ENCODE assay signal across 13 cellular contexts in genomic region chr7:131653418-131654248, GRCh38.
DNase-seq lines count a peak whose midpoint lies in the region; ATAC-seq, FAIRE-seq and TF ChIP-seq lines count a peak whose summit lies in the region.
"Had no signal": no experiment of that assay in that cellular context is flagged by ENCODE, and none has a peak within 500 bp of the region (broad histone marks: within the 10 kb centered on the region; RNA-seq: fewer than 3 reads in every experiment).

No MANE protein-coding gene starts in this region.

- H3K27ac ChIP-seq in K562 (ENCODE audit: extremely low read depth, low read depth, low read length), result no peak overlapping the region
- H3K27ac ChIP-seq: stomach had no signal

- TF ChIP-seq CTCF in K562 (IDR thresholded peaks at IDR 0.05 in 2 of 3, conservative IDR thresholded peaks at IDR 0.05 in 1 of 3; ENCODE audit: insufficient read depth in 2 of 3, low read depth in 1 of 3, low read length in 3 of 3) (no peak), omental fat pad (IDR thresholded peaks at IDR 0.05) (no peak)

- in situ Hi-C loops in K562 (cut with MboI), result loop anchor here (10.0 kb wide), 2 partner anchors 149 to 769 kb away; no protein-coding TSS in a partner anchor

- H3K9me1 ChIP-seq in K562 (ENCODE audit: control insufficient read depth, insufficient read depth, low read length), result no peaks in the 10 kb centered on the region

- TF ChIP-seq POLR2A in K562 (conservative IDR thresholded peaks at IDR 0.05), result no peak

- intact Hi-C loops in K562 (cut with micrococcal nuclease), result loop anchor here (1.0 kb wide), 2 partner anchors 108 to 145 kb away; no protein-coding TSS in a partner anchor

- FAIRE-seq in K562 (lab: Jason Lieb, UNC), result no peak
- FAIRE-seq in frontal cortex (lab: Jason Lieb, UNC), result no peak

- no peak for TF ChIP-seq RAD21 in K562 (CRISPR knock-in tag; conservative IDR thresholded peaks at IDR 0.05 in 1 of 2, IDR thresholded peaks at IDR 0.05 in 1 of 2)

- peaks cover 4% of the 10 kb centered on the region; the same call in 1 of the 2 replicates for H4K20me1 ChIP-seq in K562 (replicated peaks; ENCODE audit: control insufficient read depth, insufficient read depth, low read length)

- ATAC-seq in K562 (no peak), omental fat pad (ENCODE audit: low FRiP score) (peak; percentile 53)

- DNase-seq in DMS79 treated with DMSO at 0.1 percent for 48 hours (lab: John Stamatoyannopoulos, UW) (peak; percentile 28), DMS79 (lab: John Stamatoyannopoulos, UW) (no peak), HT1080 (ENCODE audit: low read depth) (peak; percentile 81), K562 (ENCODE audit: extremely low read depth in 1 of 4, low spot score in 3 of 4) (no peak), omental fat pad (ENCODE audit: low spot score) (no peak), frontal cortex (ENCODE audit: low spot score in 2 of 2) (no peak), AML-193 (lab: John Stamatoyannopoulos, UW) (no peak)
- DNase-seq in stimulated activated CD4-positive, alpha-beta T cell treated with anti-CD3 and anti-CD28 coated beads, Interleukin-15, amount 100 ng/mL, for 24 hours, result no peak
- DNase-seq: 8988T; activated CD8-positive, alpha-beta T cell treated with anti-CD3 and anti-CD28 coated beads, Interleukin-2, amount 10 ng/mL, durations not matched to agents 7 days and 5 days; activated naive CD4-positive, alpha-beta T cell treated with anti-CD3 and anti-CD28 coated beads, Interleukin-2, amount 10 ng/mL, durations not matched to agents 7 days and 5 days; cortex of kidney; stomach had no signal

- no TSS peak for BruUV-seq in K562 (replicated peaks; lab: Mats Ljungman, UMichigan)

- no peak for TF ChIP-seq EP300 in K562 (IDR thresholded peaks at IDR 0.05; ENCODE audit: low read length)

- no peaks in the 10 kb centered on the region for H3K36me3 ChIP-seq in K562 (ENCODE audit: control insufficient read depth, insufficient read depth, low read length)
- H3K36me3 ChIP-seq: stomach had no signal

- no peaks in the 10 kb centered on the region for H3K9me3 ChIP-seq in K562 (replicated peaks; ENCODE audit: control insufficient read depth, insufficient read depth, low read depth, low read length)
- H3K9me3 ChIP-seq: stomach had no signal

- H3K4me1 ChIP-seq in K562 (replicated peaks in 1 of 2; ENCODE audit: control insufficient read depth in 2 of 2, insufficient read depth in 2 of 2, low read length in 2 of 2), result no peaks in the 10 kb centered on the region
- H3K4me1 ChIP-seq: stomach had no signal

- H2AFZ ChIP-seq in K562 (ENCODE audit: low read depth, low read length), result no peak overlapping the region

- H3K79me2 ChIP-seq in K562 (ENCODE audit: control insufficient read depth, insufficient read depth, low read length), result no peaks in the 10 kb centered on the region

- WGBS in K562 (ENCODE audit: insufficient coverage, low coverage, missing lambda C conversion rate), result 2% methylated on average over 12 of the region's 12 CpGs

- no peak overlapping the region for H3K4me2 ChIP-seq in K562 (ENCODE audit: insufficient read depth, low read length)

- H3K9ac ChIP-seq in K562 (ENCODE audit: insufficient read depth in 1 of 2, low read depth in 2 of 2, low read length in 2 of 2), result no peak overlapping the region

- CTCF ChIA-PET in K562 (lab: Yijun Ruan, JAX; ENCODE audit: low intra/inter-chr PET ratio), result interaction anchor here (0.6 to 6.1 kb wide), 6 partner anchors 107 to 803 kb away, joined by 5 to 85 read pairs (median 9); no protein-coding TSS in a partner anchor

- H3K27me3 ChIP-seq in K562 (ENCODE audit: control insufficient read depth in 2 of 2, insufficient read depth in 2 of 2, low read length in 2 of 2), result peaks cover 13 to 40% of the 10 kb centered on the region in 2 experiments

- POLR2A ChIA-PET in K562 (lab: Yijun Ruan, JAX), result no interaction called here

- no peak overlapping the region for H3K4me3 ChIP-seq in K562
- H3K4me3 ChIP-seq: stomach had no signal

TF ChIP-seq in K562, 482 proteins besides CTCF, POLR2A, EP300 and RAD21:
- TF ChIP-seq THRAP3 (IDR thresholded peaks at IDR 0.05; ENCODE audit: borderline replicate concordance) (peak; percentile 22; the same call in 1 of the 2 replicates), POLR2B (IDR thresholded peaks at IDR 0.05; ENCODE audit: low read depth, partially characterized antibody) (peak; percentile 16), DMBX1 (CRISPR knock-in tag; IDR thresholded peaks at IDR 0.05; ENCODE audit: borderline replicate concordance) (no peak), TSC22D4 (tag; IDR thresholded peaks at IDR 0.05) (peak; percentile 81; the same call in 1 of the 2 replicates), KLF16 (IDR thresholded peaks at IDR 0.05) (no peak), CCNT2 (IDR thresholded peaks at IDR 0.05; ENCODE audit: borderline replicate concordance, extremely low read depth, insufficient read length, low read depth, low read length) (no peak), PHB2 (IDR thresholded peaks at IDR 0.05; ENCODE audit: low read depth) (0 out of 2 replicates have a peak, but pooled peaks have one; percentile 18), FOXA1 (IDR thresholded peaks at IDR 0.05; ENCODE audit: borderline replicate concordance) (no peak), NR2C1 (IDR thresholded peaks at IDR 0.05) (0 out of 2 replicates have a peak, but pooled peaks have one; percentile 12), NR2C1 (tag; IDR thresholded peaks at IDR 0.05) (no peak)

Comparison
In these comparisons a context has a peak if more than half of its experiments do, and no peak if none do; other contexts are left out.
1. DNase-seq: peak in DMS79 treated with DMSO at 0.1 percent for 48 hours (single experiment) and HT1080 (single experiment); none in DMS79 (single experiment), K562 (0 of 4), omental fat pad (single experiment), frontal cortex (0 of 2), AML-193 (0 of 2) and stimulated activated CD4-positive, alpha-beta T cell treated with anti-CD3 and anti-CD28 coated beads, Interleukin-15, amount 100 ng/mL, for 24 hours (single experiment).